ENCODE assay signal across 1 cellular context in the genomic region with DNA sequence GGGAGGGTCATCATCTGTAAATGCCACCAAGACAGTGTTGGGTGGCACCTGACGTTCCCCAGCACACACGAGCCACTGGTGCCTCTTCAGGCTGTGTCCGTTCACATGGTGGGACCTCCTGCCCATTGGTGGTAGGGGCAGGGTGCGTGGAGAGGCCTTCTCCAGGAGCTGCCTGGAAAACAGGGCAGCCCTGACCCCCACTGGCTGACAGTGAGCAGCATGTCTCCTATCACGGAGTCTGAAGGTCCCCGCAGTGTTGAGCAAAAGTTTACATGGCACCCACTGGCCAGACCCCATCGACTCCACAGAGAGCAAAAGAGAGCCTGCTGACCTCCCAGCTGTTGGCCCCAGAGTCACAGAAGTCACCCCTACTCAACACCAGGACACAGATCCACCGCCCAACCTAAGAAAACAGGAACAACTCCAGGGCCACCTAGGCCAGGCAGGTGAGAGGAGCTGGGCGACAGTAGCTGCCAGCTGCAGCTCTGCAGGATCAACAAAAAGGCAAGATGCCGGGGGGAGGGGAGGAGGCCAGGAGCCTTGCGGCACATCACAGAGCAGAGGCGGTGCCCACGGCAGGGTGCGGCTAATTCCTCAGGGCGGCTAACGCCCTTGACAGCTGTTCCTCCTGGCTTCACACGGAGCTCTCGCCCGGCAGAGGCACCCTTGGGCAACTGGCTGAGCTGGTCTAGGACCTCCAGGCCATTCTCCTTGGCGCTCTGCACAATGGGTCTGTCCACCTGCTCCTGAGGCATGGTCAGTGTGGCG.
TF ChIP-seq lines count a peak whose summit lies in the region.

No MANE protein-coding gene starts in this region.

TF ChIP-seq in HEK293, 187 proteins besides CTCF, POLR2A, EP300 and RAD21 (continued from another document):
- TF ChIP-seq, protein P1, sequence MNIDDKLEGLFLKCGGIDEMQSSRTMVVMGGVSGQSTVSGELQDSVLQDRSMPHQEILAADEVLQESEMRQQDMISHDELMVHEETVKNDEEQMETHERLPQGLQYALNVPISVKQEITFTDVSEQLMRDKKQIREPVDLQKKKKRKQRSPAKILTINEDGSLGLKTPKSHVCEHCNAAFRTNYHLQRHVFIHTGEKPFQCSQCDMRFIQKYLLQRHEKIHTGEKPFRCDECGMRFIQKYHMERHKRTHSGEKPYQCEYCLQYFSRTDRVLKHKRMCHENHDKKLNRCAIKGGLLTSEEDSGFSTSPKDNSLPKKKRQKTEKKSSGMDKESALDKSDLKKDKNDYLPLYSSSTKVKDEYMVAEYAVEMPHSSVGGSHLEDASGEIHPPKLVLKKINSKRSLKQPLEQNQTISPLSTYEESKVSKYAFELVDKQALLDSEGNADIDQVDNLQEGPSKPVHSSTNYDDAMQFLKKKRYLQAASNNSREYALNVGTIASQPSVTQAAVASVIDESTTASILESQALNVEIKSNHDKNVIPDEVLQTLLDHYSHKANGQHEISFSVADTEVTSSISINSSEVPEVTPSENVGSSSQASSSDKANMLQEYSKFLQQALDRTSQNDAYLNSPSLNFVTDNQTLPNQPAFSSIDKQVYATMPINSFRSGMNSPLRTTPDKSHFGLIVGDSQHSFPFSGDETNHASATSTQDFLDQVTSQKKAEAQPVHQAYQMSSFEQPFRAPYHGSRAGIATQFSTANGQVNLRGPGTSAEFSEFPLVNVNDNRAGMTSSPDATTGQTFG (tag by site-specific recombination; IDR thresholded peaks at IDR 0.05; ENCODE audit: borderline replicate concordance), result no peak
- TF ChIP-seq ZNF23 (tag by site-specific recombination; IDR thresholded peaks at IDR 0.05; ENCODE audit: borderline replicate concordance) (no peak), KLF1 (tag by site-specific recombination; IDR thresholded peaks at IDR 0.05) (peak; percentile 42), ZNF544 (tag by site-specific recombination; IDR thresholded peaks at IDR 0.05) (no peak), ZFP3 (tag by site-specific recombination; IDR thresholded peaks at IDR 0.05; ENCODE audit: low read depth) (no peak), YY2 (tag by site-specific recombination; IDR thresholded peaks at IDR 0.05) (no peak), ZNF48 (tag by site-specific recombination; IDR thresholded peaks at IDR 0.05) (no peak), ZNF274 (IDR thresholded peaks at IDR 0.05; ENCODE audit: low read length) (no peak), ZNF274 (tag by site-specific recombination; IDR thresholded peaks at IDR 0.05; ENCODE audit: borderline replicate concordance) (no peak)
- TF ChIP-seq, protein P2, sequence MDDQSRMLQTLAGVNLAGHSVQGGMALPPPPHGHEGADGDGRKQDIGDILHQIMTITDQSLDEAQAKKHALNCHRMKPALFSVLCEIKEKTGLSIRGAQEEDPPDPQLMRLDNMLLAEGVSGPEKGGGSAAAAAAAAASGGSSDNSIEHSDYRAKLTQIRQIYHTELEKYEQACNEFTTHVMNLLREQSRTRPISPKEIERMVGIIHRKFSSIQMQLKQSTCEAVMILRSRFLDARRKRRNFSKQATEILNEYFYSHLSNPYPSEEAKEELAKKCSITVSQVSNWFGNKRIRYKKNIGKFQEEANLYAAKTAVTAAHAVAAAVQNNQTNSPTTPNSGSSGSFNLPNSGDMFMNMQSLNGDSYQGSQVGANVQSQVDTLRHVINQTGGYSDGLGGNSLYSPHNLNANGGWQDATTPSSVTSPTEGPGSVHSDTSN (CRISPR knock-in tag; IDR thresholded peaks at IDR 0.05), result no peak
